Comparison of ENCODE assay signal across 26 cellular contexts in the genomic region with DNA sequence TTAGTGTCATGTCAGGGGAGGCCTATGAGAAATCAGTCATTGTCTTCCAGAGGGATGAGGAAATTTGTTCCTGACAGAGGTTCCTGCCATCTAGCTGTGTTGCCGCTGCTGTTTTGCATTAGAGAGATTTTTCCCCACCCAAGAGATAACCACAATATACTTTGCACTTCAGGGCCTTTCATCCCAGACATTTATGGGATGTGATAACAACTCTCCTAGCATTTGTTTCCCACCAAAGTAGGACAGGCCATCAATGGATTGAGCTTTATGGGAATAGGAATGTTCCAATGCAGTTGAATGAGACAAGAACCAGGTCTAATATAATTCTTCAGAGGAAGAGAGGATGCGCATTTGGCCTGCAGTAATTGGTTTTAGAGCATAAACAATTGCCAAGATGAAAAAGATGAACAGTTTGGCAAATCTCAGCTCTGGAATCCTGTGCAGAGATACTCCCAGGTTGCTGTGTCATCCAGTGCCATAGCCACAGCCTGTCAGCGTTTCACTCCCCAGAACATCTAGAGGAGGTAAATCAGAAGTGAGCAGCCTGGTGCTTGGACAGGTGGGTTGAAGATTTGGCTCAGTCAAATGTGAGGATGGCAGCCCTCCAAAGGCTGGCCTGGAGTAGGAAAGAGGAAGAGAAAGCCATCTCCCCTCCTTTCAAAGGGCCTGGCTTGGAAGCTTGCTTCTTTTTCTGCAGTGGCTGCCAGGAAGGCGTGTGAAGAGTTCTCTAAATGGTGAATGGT.
A peak's percentile ranks its signal among the peaks of the same experiment; 100 is the strongest.
DNase-seq lines count a peak whose midpoint lies in the region; TF ChIP-seq lines count a peak whose summit lies in the region.
"Had no signal": no experiment of that assay in that cellular context is flagged by ENCODE, and none has a peak within 500 bp of the region (broad histone marks: within the 10 kb centered on the region; RNA-seq: fewer than 3 reads in every experiment).

No MANE protein-coding gene starts in this region.

- H3K18ac ChIP-seq in neuronal stem cell (ENCODE audit: low read length): peak overlapping the region; percentile 4

- no peak overlapping the region for H3K4ac ChIP-seq in neuronal stem cell (ENCODE audit: low read length)

- H2AK5ac ChIP-seq in neuronal stem cell (ENCODE audit: low read depth, low read length): no peak overlapping the region

- H3K9ac ChIP-seq in neuronal stem cell (ENCODE audit: low read depth, low read length, poor library complexity) (no peak overlapping the region), Karpas-422 (ENCODE audit: low read length) (no peak overlapping the region)
- H3K9ac ChIP-seq: KMS-11 had no signal

- H3K36me3 ChIP-seq in neuronal stem cell (replicated peaks in 1 of 2; ENCODE audit: control insufficient read depth in 2 of 2, insufficient read depth in 2 of 2, low read length in 2 of 2) (no peaks in the 10 kb centered on the region), Karpas-422 (ENCODE audit: insufficient read depth, low read length) (no peaks in the 10 kb centered on the region)
- H3K36me3 ChIP-seq: left lung, neutrophil, SJSA1, stomach, transverse colon had no signal

- H4K8ac ChIP-seq in neuronal stem cell (ENCODE audit: low read depth, low read length): no peak overlapping the region

- H2BK15ac ChIP-seq in neuronal stem cell (ENCODE audit: low read length): no peak overlapping the region

- H2BK5ac ChIP-seq in neuronal stem cell (ENCODE audit: low read length): no peak overlapping the region

- no CpG with 5 or more reads among the region's 4 CpGs for WGBS in neuronal stem cell (ENCODE audit: extremely low coverage in 2 of 2, insufficient read length in 2 of 2, insufficient replicate concordance in 1 of 2), 2 donors

- no peak overlapping the region for H4K91ac ChIP-seq in neuronal stem cell (ENCODE audit: low read depth, low read length, poor library complexity)

- H3K9me2 ChIP-seq in Karpas-422 (replicated peaks; ENCODE audit: insufficient read depth, low read length): no peaks in the 10 kb centered on the region

- H3K9me3 ChIP-seq in neuronal stem cell (replicated peaks in 1 of 2; ENCODE audit: control insufficient read depth in 2 of 2, insufficient read depth in 1 of 2, low read depth in 1 of 2, low read length in 2 of 2) (no peaks in the 10 kb centered on the region), Karpas-422 (ENCODE audit: low read length) (no peaks in the 10 kb centered on the region)
- H3K9me3 ChIP-seq: left lung, neutrophil, SJSA1, stomach, transverse colon had no signal

- H3K27me3 ChIP-seq in dorsolateral prefrontal cortex (peaks cover 0 to 8% (median 0%) of the 10 kb centered on the region in 45 donors), neuronal stem cell (ENCODE audit: control insufficient read depth in 3 of 3, insufficient read depth in 3 of 3, low read depth in 1 of 3, low read length in 3 of 3) (no peaks in the 10 kb centered on the region), Karpas-422 (ENCODE audit: low read length) (no peaks in the 10 kb centered on the region)
- H3K27me3 ChIP-seq: hepatocyte, left lung, neutrophil, SJSA1, stomach, transverse colon had no signal

- no peaks in the 10 kb centered on the region for H3K79me2 ChIP-seq in Karpas-422 (ENCODE audit: low read length)
- H3K79me2 ChIP-seq: hepatocyte had no signal

- H3K27ac ChIP-seq in dorsolateral prefrontal cortex (peak overlapping the region in 2 of 59 donors; percentile 11 to 18), neuronal stem cell (replicated peaks; ENCODE audit: low read length) (no peak overlapping the region), Karpas-422 (ENCODE audit: low read length) (no peak overlapping the region)
- H3K27ac ChIP-seq: hepatocyte, KMS-11, left lung, neutrophil, SJSA1, stomach had no signal

- no peak overlapping the region for H2BK120ac ChIP-seq in neuronal stem cell (ENCODE audit: low read depth, low read length)

- intact Hi-C loops in dorsolateral prefrontal cortex (cut with DNase I): no loop called here

- H3K4me2 ChIP-seq in neuronal stem cell (ENCODE audit: insufficient read depth, low read length, poor library complexity, severe bottlenecking) (no peak overlapping the region), Karpas-422 (ENCODE audit: low read depth, low read length, poor library complexity, severe bottlenecking) (no peak overlapping the region)
- H3K4me2 ChIP-seq: hepatocyte, KMS-11 had no signal

- no peaks in the 10 kb centered on the region for H3K4me1 ChIP-seq in neuronal stem cell (ENCODE audit: control insufficient read depth in 2 of 2, insufficient read depth in 1 of 2, low read depth in 1 of 2, low read length in 2 of 2)
- no peaks in the 10 kb centered on the region for H3K4me1 ChIP-seq in Karpas-422 (ENCODE audit: low read length)
- H3K4me1 ChIP-seq: left lung had no signal

- no peaks in the 10 kb centered on the region for H3K79me1 ChIP-seq in neuronal stem cell (ENCODE audit: low read depth, low read length)

- no peaks in the 10 kb centered on the region for H4K20me1 ChIP-seq in Karpas-422 (ENCODE audit: insufficient read depth, low read depth, low read length)

- TF ChIP-seq CTCF in dorsolateral prefrontal cortex (IDR thresholded peaks at IDR 0.05 in 54 of 56, conservative IDR thresholded peaks at IDR 0.05 in 2 of 56; ENCODE audit: low read depth in 1 of 56, partially characterized antibody in 56 of 56): no peak

- H2AFZ ChIP-seq in neuronal stem cell (ENCODE audit: low read length) (no peak overlapping the region), Karpas-422 (ENCODE audit: low read length) (no peak overlapping the region)
- H2AFZ ChIP-seq: hepatocyte had no signal

- H3K23ac ChIP-seq in neuronal stem cell (ENCODE audit: low read depth, low read length, poor library complexity): no peak overlapping the region

- H2BK12ac ChIP-seq in neuronal stem cell (ENCODE audit: low read length): no peak overlapping the region

- H3K14ac ChIP-seq in neuronal stem cell (ENCODE audit: low read length): no peak overlapping the region

- DNase-seq in NCI-H82 (lab: John Stamatoyannopoulos, UW): peak; percentile 6
- no peak for DNase-seq in NCI-H82 treated with DMSO at 0.1 percent for 48 hours (lab: John Stamatoyannopoulos, UW; ENCODE audit: unreplicated experiment)
- peak in 9 of 10 donors; percentile 7 to 81 (median 46) for DNase-seq in dorsolateral prefrontal cortex
- no peak for DNase-seq in neuronal stem cell (ENCODE audit: low spot score)
- DNase-seq in SHP77 treated with DMSO at 0.1 percent for 48 hours (lab: John Stamatoyannopoulos, UW): no peak
- DNase-seq in DMS53 (lab: John Stamatoyannopoulos, UW): no peak
- no peak for DNase-seq in Karpas-422
- DNase-seq in ecto neural progenitor cell (ENCODE audit: low spot score): no peak
- DNase-seq: activated CD4-positive, alpha-beta T cell treated with anti-CD3 and anti-CD28 coated beads for 1 hour; activated CD8-positive, alpha-beta T cell treated with anti-CD3 and anti-CD28 coated beads for 36 hours; CD4-positive, alpha-beta memory T cell; cortex of kidney; endodermal cell; foreskin melanocyte; immature natural killer cell; left lung; NCI-H1694 treated with DMSO at 0.1 percent for 48 hours; NCI-H2171; NCI-H524; stomach; T-helper 1 cell; transverse colon had no signal

- no peak overlapping the region for H3K4me3 ChIP-seq in dorsolateral prefrontal cortex
- H3K4me3 ChIP-seq in neuronal stem cell (ENCODE audit: low read length in 2 of 2): no peak overlapping the region
- H3K4me3 ChIP-seq in Karpas-422 (ENCODE audit: low read length): no peak overlapping the region
- H3K4me3 ChIP-seq: hepatocyte, left lung, SJSA1, stomach, transverse colon had no signal

Comparison
In these comparisons a context has a peak if more than half of its experiments do, and no peak if none do; other contexts are left out.
1. DNase-seq: peak in NCI-H82 (single experiment) and dorsolateral prefrontal cortex (9 of 10); none in NCI-H82 treated with DMSO at 0.1 percent for 48 hours (single experiment), neuronal stem cell (single experiment), SHP77 treated with DMSO at 0.1 percent for 48 hours (single experiment), DMS53 (single experiment), Karpas-422 (single experiment) and ecto neural progenitor cell (single experiment).